ENCODE assay signal across 8 cellular contexts in genomic region chr18:26226229-26227050, GRCh38. TPM values are rescaled to one million over a fixed set of nuclear protein-coding genes. Genes with fewer than 3 reads are reported as not detected.
DNase-seq lines count a peak whose midpoint lies in the region; FAIRE-seq and TF ChIP-seq lines count a peak whose summit lies in the region.

TAF4B (plus strand) TSS chr18:26226445; CDS start chr18:26226934, 489 bp downstream.

- H3K14ac ChIP-seq in neuronal stem cell (ENCODE audit: low read length): peak within 1 kb of the TSS; percentile 94

- H3K27ac ChIP-seq in MM.1S (ENCODE audit: low read length) (peak within 1 kb of the TSS; percentile 69; the same call in 1 of the 2 replicates), SJSA1 (peak within 1 kb of the TSS; percentile 24; the same call in 1 of the 2 replicates), neuronal stem cell (replicated peaks; ENCODE audit: low read length) (no peak within 1 kb of the TSS), subcutaneous abdominal adipose tissue (ENCODE audit: low read depth, low read length) (peak within 1 kb of the TSS; percentile 72)

- no peak within 1 kb of the TSS for H4K8ac ChIP-seq in neuronal stem cell (ENCODE audit: low read depth, low read length)

- H3F3A ChIP-seq in MM.1S (ENCODE audit: insufficient read depth, low read length): no peaks in the 10 kb centered on the region

- H3K4me2 ChIP-seq in MM.1S (ENCODE audit: low read depth, low read length) (peak within 1 kb of the TSS; percentile 69), neuronal stem cell (ENCODE audit: insufficient read depth, low read length, poor library complexity, severe bottlenecking) (peak within 1 kb of the TSS; percentile 97)

- H3K9ac ChIP-seq in MM.1S (ENCODE audit: low read length) (peak within 1 kb of the TSS; percentile 87), neuronal stem cell (ENCODE audit: low read depth, low read length, poor library complexity) (peak within 1 kb of the TSS; percentile 92), subcutaneous abdominal adipose tissue (ENCODE audit: low read length in 5 of 5) (peak within 1 kb of the TSS; percentile 63 to 88 (median 83))

- WGBS in neuronal stem cell (ENCODE audit: extremely low coverage in 2 of 2, insufficient read length in 2 of 2, insufficient replicate concordance in 1 of 2), 2 donors: no CpG with 5 or more reads among the region's 101 CpGs

- peaks cover 4% of the 10 kb centered on the region; the same call in 1 of the 2 replicates for H3K36me3 ChIP-seq in MM.1S (replicated peaks; ENCODE audit: insufficient read depth, low read length)
- 0 out of 2 replicates have a peak, but pooled peaks cover 3% of the 10 kb centered on the region for H3K36me3 ChIP-seq in SJSA1
- no peaks in the 10 kb centered on the region for H3K36me3 ChIP-seq in neuronal stem cell (replicated peaks in 1 of 2; ENCODE audit: control insufficient read depth in 2 of 2, insufficient read depth in 2 of 2, low read length in 2 of 2)
- no peaks in the 10 kb centered on the region for H3K36me3 ChIP-seq in subcutaneous abdominal adipose tissue (ENCODE audit: control insufficient read depth in 5 of 5, insufficient read depth in 5 of 5, low read length in 5 of 5)

- no peak within 1 kb of the TSS for H2BK15ac ChIP-seq in neuronal stem cell (ENCODE audit: low read length)

- H3K23ac ChIP-seq in neuronal stem cell (ENCODE audit: low read depth, low read length, poor library complexity): peak within 1 kb of the TSS; percentile 85

- no peak within 1 kb of the TSS for H2BK120ac ChIP-seq in neuronal stem cell (ENCODE audit: low read depth, low read length)

- DNase-seq in GF-D8 (lab: John Stamatoyannopoulos, UW): peak; percentile 80
- peak; percentile 91 for DNase-seq in HCEC 1CT
- DNase-seq in MM.1S: peak; percentile 94
- DNase-seq in SJSA1 (ENCODE audit: low read depth in 1 of 2, low spot score in 2 of 2): peak; percentile 87 to 89
- DNase-seq in activated naive CD4-positive, alpha-beta T cell (lab: John Stamatoyannopoulos, UW): peak; percentile 85 to 92 (median 89)
- peak; percentile 79 to 86 for DNase-seq in frontal cortex (ENCODE audit: low spot score in 2 of 2)
- DNase-seq in neuronal stem cell (ENCODE audit: low spot score): peak; percentile 88

- H2BK12ac ChIP-seq in neuronal stem cell (ENCODE audit: low read length): no peak within 1 kb of the TSS

- no peaks in the 10 kb centered on the region for H3K9me3 ChIP-seq in MM.1S (replicated peaks; ENCODE audit: insufficient read depth, low read length)
- no peaks in the 10 kb centered on the region for H3K9me3 ChIP-seq in SJSA1 (replicated peaks)
- H3K9me3 ChIP-seq in neuronal stem cell (replicated peaks in 1 of 2; ENCODE audit: control insufficient read depth in 2 of 2, insufficient read depth in 1 of 2, low read depth in 1 of 2, low read length in 2 of 2): no peaks in the 10 kb centered on the region
- H3K9me3 ChIP-seq in subcutaneous abdominal adipose tissue (ENCODE audit: control insufficient read depth in 5 of 5, low read length in 5 of 5): no peaks in the 10 kb centered on the region

- H3K79me1 ChIP-seq in neuronal stem cell (ENCODE audit: low read depth, low read length): no peaks in the 10 kb centered on the region

- FAIRE-seq in frontal cortex (lab: Jason Lieb, UNC): no peak

- H3K4ac ChIP-seq in neuronal stem cell (ENCODE audit: low read length): no peak within 1 kb of the TSS

- H3K18ac ChIP-seq in neuronal stem cell (ENCODE audit: low read length): peak within 1 kb of the TSS; percentile 89

- H4K20me1 ChIP-seq in MM.1S (ENCODE audit: insufficient read depth, low read length): no peaks in the 10 kb centered on the region

- no peaks in the 10 kb centered on the region for H3K9me2 ChIP-seq in MM.1S (replicated peaks; ENCODE audit: insufficient read depth, low read length)

- H2AFZ ChIP-seq in MM.1S (ENCODE audit: low read length) (peak within 1 kb of the TSS; percentile 78), neuronal stem cell (ENCODE audit: low read length) (peak within 1 kb of the TSS; percentile 100)

- no peak within 1 kb of the TSS for H4K91ac ChIP-seq in neuronal stem cell (ENCODE audit: low read depth, low read length, poor library complexity)

- H3K27me3 ChIP-seq in MM.1S (replicated peaks; ENCODE audit: insufficient read depth, low read length) (no peaks in the 10 kb centered on the region), SJSA1 (replicated peaks) (no peaks in the 10 kb centered on the region), neuronal stem cell (ENCODE audit: control insufficient read depth in 3 of 3, insufficient read depth in 3 of 3, low read depth in 1 of 3, low read length in 3 of 3) (peaks cover 0 to 34% (median 9%) of the 10 kb centered on the region in 3 experiments), subcutaneous abdominal adipose tissue (ENCODE audit: control insufficient read depth in 5 of 5, insufficient read depth in 4 of 5, low read length in 5 of 5) (no peaks in the 10 kb centered on the region)

- H2BK5ac ChIP-seq in neuronal stem cell (ENCODE audit: low read length): no peak within 1 kb of the TSS

- H3K4me1 ChIP-seq in MM.1S (ENCODE audit: low read length) (peaks cover 8% of the 10 kb centered on the region; the same call in 1 of the 2 replicates), SJSA1 (replicated peaks) (0 out of 2 replicates have a peak, but pooled peaks cover 6% of the 10 kb centered on the region), neuronal stem cell (ENCODE audit: control insufficient read depth in 2 of 2, insufficient read depth in 1 of 2, low read depth in 1 of 2, low read length in 2 of 2) (no peaks in the 10 kb centered on the region), subcutaneous abdominal adipose tissue (ENCODE audit: control insufficient read depth in 5 of 5, insufficient read depth in 5 of 5, low read length in 5 of 5) (peaks cover 0 to 23% (median 13%) of the 10 kb centered on the region in 5 donors)

- TF ChIP-seq CTCF in MM.1S (IDR thresholded peaks at IDR 0.05; ENCODE audit: low read length): no peak

- peaks cover 49% of the 10 kb centered on the region for H3K79me2 ChIP-seq in MM.1S (ENCODE audit: low read length)

- peak within 1 kb of the TSS; percentile 94 for H3K4me3 ChIP-seq in MM.1S (ENCODE audit: low read length)
- H3K4me3 ChIP-seq in SJSA1: peak within 1 kb of the TSS; percentile 65
- H3K4me3 ChIP-seq in neuronal stem cell (ENCODE audit: low read length in 2 of 2): peak within 1 kb of the TSS; percentile 92 to 97
- H3K4me3 ChIP-seq in subcutaneous abdominal adipose tissue (ENCODE audit: low read depth in 1 of 5, low read length in 5 of 5): peak within 1 kb of the TSS; percentile 69 to 95 (median 86)

- peak within 1 kb of the TSS; percentile 92 for H2AK5ac ChIP-seq in neuronal stem cell (ENCODE audit: low read depth, low read length)

RNA-seq across cellular contexts. Expression of gene TAF4B, which starts in this region (rescaled TPM):
- 1.3 and 2.7 TPM in 2 replicates for total RNA-seq in SJSA1 (2014; rRNA removed; shearing (Covaris generic))
- total RNA-seq in frontal cortex: 2.0 TPM
- 2.7 TPM for polyA plus RNA-seq in neuronal stem cell (2013, experiment 1 of 2)
- 3.0 TPM for polyA plus RNA-seq in neuronal stem cell (2013, experiment 2 of 2)
